ENCODE assay signal across 1 cellular context in genomic region chr13:110518571-110518970, GRCh38.
TF ChIP-seq lines count a peak whose summit lies in the region.

No MANE protein-coding gene starts in this region.

TF ChIP-seq in WTC11, 78 proteins besides CTCF, POLR2A, EP300 and RAD21 (continued from another document):
- TF ChIP-seq ZNF281 (CRISPR knock-in tag; IDR thresholded peaks at IDR 0.05) (no peak), JUN (CRISPR knock-in tag; IDR thresholded peaks at IDR 0.05) (no peak)
TF ChIP-seq in WTC11: peak in this region for 0.
